In genomic region chr2:189143930-189144329, GRCh38 we compare ENCODE assay signal across 14 cellular contexts. TPM values are rescaled to one million over a fixed set of nuclear protein-coding genes. Genes with fewer than 3 reads are reported as not detected.
DNase-seq lines count a peak whose midpoint lies in the region; ATAC-seq and TF ChIP-seq lines count a peak whose summit lies in the region.
"Had no signal": no experiment of that assay in that cellular context is flagged by ENCODE, and none has a peak within 500 bp of the region (broad histone marks: within the 10 kb centered on the region; RNA-seq: fewer than 3 reads in every experiment).

No MANE protein-coding gene starts in this region.

- DNase-seq in GM04503 (ENCODE audit: low read depth) = peak; percentile 76
- peak; percentile 91 for DNase-seq in choroid plexus epithelial cell (ENCODE audit: low read depth)
- DNase-seq in mesothelial cell of epicardium (ENCODE audit: low spot score in 2 of 2, unreplicated experiment in 2 of 2) = no peak
- DNase-seq in naive thymus-derived CD4-positive, alpha-beta T cell = no peak
- DNase-seq in activated CD4-positive, CD25-positive, alpha-beta regulatory T cell (lab: John Stamatoyannopoulos, UW) = no peak
- DNase-seq: activated CD8-positive, alpha-beta memory T cell treated with anti-CD3 and anti-CD28 coated beads, Interleukin-2, amount 50 U/mL, for 4 hours; activated naive CD4-positive, alpha-beta T cell treated with anti-CD3 and anti-CD28 coated beads, Interleukin-2, amount 10 ng/mL, durations not matched to agents 7 days and 5 days; NCI-H510A; stomach had no signal

- peak overlapping the region; percentile 15 for H3K4me3 Mint-ChIP-seq in mesothelial cell of epicardium
- no peak overlapping the region for H3K4me3 Mint-ChIP-seq in naive thymus-derived CD4-positive, alpha-beta T cell
- H3K4me3 Mint-ChIP-seq: activated naive CD4-positive, alpha-beta T cell treated with anti-CD3 and anti-CD28 coated beads, Interleukin-2, amount 10 ng/mL, durations not matched to agents 7 days and 5 days had no signal

- TF ChIP-seq CTCF in choroid plexus epithelial cell (conservative IDR thresholded peaks at IDR 0.05; ENCODE audit: low read depth, low read length) (no peak), mesothelial cell of epicardium (IDR thresholded peaks at IDR 0.05; ENCODE audit: unreplicated experiment) (no peak)

- peaks cover 49% of the 10 kb centered on the region for H3K4me1 ChIP-seq in ACC112 (ENCODE audit: control insufficient read depth, insufficient read depth, low read length, unreplicated experiment)
- no peaks in the 10 kb centered on the region for H3K4me1 ChIP-seq in naive thymus-derived CD4-positive, alpha-beta T cell (ENCODE audit: control insufficient read depth in 2 of 2, insufficient read depth in 2 of 2, low read length in 2 of 2)
- H3K4me1 ChIP-seq: BLaER1 had no signal

- H3K9me3 Mint-ChIP-seq in mesothelial cell of epicardium = peaks cover 11% of the 10 kb centered on the region
- H3K9me3 Mint-ChIP-seq in naive thymus-derived CD4-positive, alpha-beta T cell = no peaks in the 10 kb centered on the region
- H3K9me3 Mint-ChIP-seq: activated naive CD4-positive, alpha-beta T cell treated with anti-CD3 and anti-CD28 coated beads, Interleukin-2, amount 10 ng/mL, durations not matched to agents 7 days and 5 days had no signal

- H3K9me3 ChIP-seq in naive thymus-derived CD4-positive, alpha-beta T cell (ENCODE audit: control insufficient read depth in 2 of 3, low read length in 3 of 3) = no peaks in the 10 kb centered on the region
- H3K9me3 ChIP-seq: BLaER1, stomach had no signal

- peaks cover 88% of the 10 kb centered on the region for H3K79me2 ChIP-seq in ACC112 (ENCODE audit: control insufficient read depth, insufficient read depth, low read length, unreplicated experiment)

- H3K36me3 ChIP-seq in ACC112 (ENCODE audit: insufficient read depth, low read length) = peaks cover 22% of the 10 kb centered on the region; the same call in 1 of the 2 replicates
- H3K36me3 ChIP-seq in naive thymus-derived CD4-positive, alpha-beta T cell (ENCODE audit: control insufficient read depth in 2 of 3, insufficient read depth in 3 of 3, low read length in 3 of 3) = no peaks in the 10 kb centered on the region
- H3K36me3 ChIP-seq: BLaER1, stomach had no signal

- H3K27ac Mint-ChIP-seq in mesothelial cell of epicardium = peak overlapping the region; percentile 93
- H3K27ac Mint-ChIP-seq in naive thymus-derived CD4-positive, alpha-beta T cell = no peak overlapping the region
- H3K27ac Mint-ChIP-seq: activated naive CD4-positive, alpha-beta T cell treated with anti-CD3 and anti-CD28 coated beads, Interleukin-2, amount 10 ng/mL, durations not matched to agents 7 days and 5 days had no signal

- CTCF ChIA-PET in naive thymus-derived CD4-positive, alpha-beta T cell (lab: Charles Lee) = interaction anchor here (1.2 to 2.5 kb wide), 6 partner anchors 9 to 268 kb away, joined by 4 to 11 read pairs (median 8); no protein-coding TSS in a partner anchor

- intact Hi-C loops in naive thymus-derived CD4-positive, alpha-beta T cell (cut with micrococcal nuclease) = loop anchor here (1.0 to 5.0 kb wide), 5 partner anchors 50 to 268 kb away; no protein-coding TSS in a partner anchor

- H3K36me3 Mint-ChIP-seq in mesothelial cell of epicardium = peaks cover 8% of the 10 kb centered on the region
- H3K36me3 Mint-ChIP-seq in naive thymus-derived CD4-positive, alpha-beta T cell = no peaks in the 10 kb centered on the region
- H3K36me3 Mint-ChIP-seq: activated naive CD4-positive, alpha-beta T cell treated with anti-CD3 and anti-CD28 coated beads, Interleukin-2, amount 10 ng/mL, durations not matched to agents 7 days and 5 days had no signal

- no peaks in the 10 kb centered on the region for H3K27me3 Mint-ChIP-seq in mesothelial cell of epicardium (ENCODE audit: low read depth)
- H3K27me3 Mint-ChIP-seq in naive thymus-derived CD4-positive, alpha-beta T cell = no peaks in the 10 kb centered on the region
- H3K27me3 Mint-ChIP-seq: activated naive CD4-positive, alpha-beta T cell treated with anti-CD3 and anti-CD28 coated beads, Interleukin-2, amount 10 ng/mL, durations not matched to agents 7 days and 5 days had no signal

- no peaks in the 10 kb centered on the region for H3K27me3 ChIP-seq in ACC112 (ENCODE audit: insufficient read depth, low read length)
- H3K27me3 ChIP-seq in naive thymus-derived CD4-positive, alpha-beta T cell (ENCODE audit: control insufficient read depth in 2 of 2, insufficient read depth in 2 of 2, low read length in 2 of 2) = no peaks in the 10 kb centered on the region
- H3K27me3 ChIP-seq: BLaER1, stomach had no signal

- H3K4me3 ChIP-seq in ACC112 (ENCODE audit: low read depth, low read length) = no peak overlapping the region
- H3K4me3 ChIP-seq in choroid plexus epithelial cell (ENCODE audit: low read depth, low read length) = no peak overlapping the region
- H3K4me3 ChIP-seq in naive thymus-derived CD4-positive, alpha-beta T cell (ENCODE audit: low read length) = no peak overlapping the region
- H3K4me3 ChIP-seq: BLaER1, stomach had no signal

- POLR2A ChIA-PET in naive thymus-derived CD4-positive, alpha-beta T cell (lab: Charles Lee) = no interaction called here

- H3K4me1 Mint-ChIP-seq in mesothelial cell of epicardium = peaks cover 38% of the 10 kb centered on the region
- H3K4me1 Mint-ChIP-seq in naive thymus-derived CD4-positive, alpha-beta T cell = peaks cover 0 to 6% (median 0%) of the 10 kb centered on the region in 7 donors
- H3K4me1 Mint-ChIP-seq: activated naive CD4-positive, alpha-beta T cell treated with anti-CD3 and anti-CD28 coated beads, Interleukin-2, amount 10 ng/mL, durations not matched to agents 7 days and 5 days had no signal

- H3K27ac ChIP-seq in ACC112 (ENCODE audit: low read depth, low read length) = peak overlapping the region; percentile 59
- H3K27ac ChIP-seq in naive thymus-derived CD4-positive, alpha-beta T cell (ENCODE audit: low read depth, low read length) = no peak overlapping the region
- H3K27ac ChIP-seq: BLaER1, KMS-11 had no signal

- no peak overlapping the region for H2AFZ ChIP-seq in ACC112 (ENCODE audit: low read length, unreplicated experiment)

- ATAC-seq in HG02610 (IDR thresholded peaks at IDR 0.05; ENCODE audit: unreplicated experiment) (no peak), HG03571 (IDR thresholded peaks at IDR 0.05; ENCODE audit: unreplicated experiment) (no peak)
- ATAC-seq in naive thymus-derived CD4-positive, alpha-beta T cell = no peak

RNA-seq across cellular contexts. Expression of gene COL5A2, which starts 35.6 kb away (rescaled TPM):
- total RNA-seq in mesothelial cell of epicardium = 438 to 472 TPM (median 459 TPM) in 3 replicates
- total RNA-seq in naive thymus-derived CD4-positive, alpha-beta T cell = 1 to 10 TPM in 2 of 5 experiments, under 1 TPM in 3; 0.31 to 2.3 (median 0.98) TPM
- under 1 TPM; 0.09 to 0.29 TPM for polyA plus RNA-seq in naive thymus-derived CD4-positive, alpha-beta T cell

Comparison
In these comparisons a context has a peak if more than half of its experiments do, and no peak if none do; other contexts are left out.
1. DNase-seq: peak in GM04503 (single experiment) and choroid plexus epithelial cell (single experiment); none in mesothelial cell of epicardium (0 of 2), naive thymus-derived CD4-positive, alpha-beta T cell (0 of 9) and activated CD4-positive, CD25-positive, alpha-beta regulatory T cell (0 of 4).
2. RNA of gene COL5A2, which starts 35.6 kb away (total RNA-seq): 438 to 472 TPM in mesothelial cell of epicardium; 0.31 to 2.3 TPM in naive thymus-derived CD4-positive, alpha-beta T cell; every median in the first group is over 100 times any median in the second.